In genomic region chr1:155688318-155689121, GRCh38 we compare ENCODE assay signal across 8 cellular contexts. TPM values are rescaled to one million over a fixed set of nuclear protein-coding genes. Genes with fewer than 3 reads are reported as not detected.
DNase-seq lines count a peak whose midpoint lies in the region; ATAC-seq and TF ChIP-seq lines count a peak whose summit lies in the region.

TSS of gene DAP3 (plus strand) at chr1:155689091. CDS start at chr1:155709780, 20,689 bp downstream.
TSS of gene YY1AP1 (minus strand) at chr1:155688774. CDS start at chr1:155680436, 8,338 bp downstream.

- H3K36me3 ChIP-seq in adrenal gland (replicated peaks in 1 of 2): no peaks in the 10 kb centered on the region
- H3K36me3 ChIP-seq in heart left ventricle: peaks cover 0 to 21% (median 9%) of the 10 kb centered on the region in 9 donors
- no peaks in the 10 kb centered on the region for H3K36me3 ChIP-seq in transverse colon

- DNase-seq in GM13977 (ENCODE audit: low spot score) (peak; percentile 94), NCI-H1694 treated with DMSO at 0.1 percent for 48 hours (lab: John Stamatoyannopoulos, UW) (peak; percentile 93), adrenal gland (peak; percentile 91 to 95 (median 93)), heart left ventricle (peak; percentile 95 to 96 (median 95)), posterior cingulate gyrus (peak; percentile 83 to 98 (median 91)), transverse colon (peak; percentile 94)

- H3K4me1 ChIP-seq in adrenal gland (replicated peaks in 1 of 2) (peaks cover 6 to 42% of the 10 kb centered on the region in 2 donors), heart left ventricle (peaks cover 0 to 74% (median 41%) of the 10 kb centered on the region in 12 donors), transverse colon (peaks cover 18 to 38% (median 28%) of the 10 kb centered on the region in 4 donors)

- H3K4me3 ChIP-seq in adrenal gland (peak within 1 kb of the TSS; percentile 85 to 96 (median 89)), heart left ventricle (peak within 1 kb of the TSS; percentile 70 to 99 (median 93)), transverse colon (peak within 1 kb of the TSS; percentile 79 to 91 (median 86))

- TF ChIP-seq POLR2A in adrenal gland (IDR thresholded peaks at IDR 0.05) (peak; percentile 32 to 74), heart left ventricle (IDR thresholded peaks at IDR 0.05) (peak in 1 of 2 donors; percentile 52), transverse colon (IDR thresholded peaks at IDR 0.05) (peak; percentile 89)

- ATAC-seq in HG02870 (IDR thresholded peaks at IDR 0.05; ENCODE audit: unreplicated experiment) (peak; percentile 76), heart left ventricle (peak; percentile 93 to 97 (median 96))

- WGBS in adrenal gland, 4 donors: 0 to 1% (median 0%) methylated on average over 16 to 85 of the region's 85 CpGs
- WGBS in heart left ventricle, 4 donors: 0% methylated on average over 46 to 85 of the region's 85 CpGs
- 0% methylated on average over 55 of the region's 85 CpGs; no CpG with 5 or more reads in 1 of the 2 donors for WGBS in transverse colon (ENCODE audit: low coverage in 1 of 2), 2 donors

- H3K27ac ChIP-seq in adrenal gland: peak within 1 kb of the TSS; percentile 91 to 99 (median 96)
- peak within 1 kb of the TSS; percentile 91 to 99 (median 97) for H3K27ac ChIP-seq in heart left ventricle
- peak within 1 kb of the TSS; percentile 94 to 98 (median 97) for H3K27ac ChIP-seq in transverse colon

- H3K9me3 ChIP-seq in adrenal gland (replicated peaks in 1 of 3) (no peaks in the 10 kb centered on the region), heart left ventricle (no peaks in the 10 kb centered on the region), transverse colon (no peaks in the 10 kb centered on the region)

- intact Hi-C loops in T-helper 1 cell treated with Interleukin-12 subunit alpha and Interleukin-12 subunit beta and Interleukin-4 antibody, amounts not matched to agents 30 ng/mL and 1 ng/mL, for 36 hours (cut with micrococcal nuclease): loop anchor here (1.0 to 5.0 kb wide), 8 partner anchors 28 to 494 kb away; partner anchors contain the start of genes LAMTOR2, MSTO1 and SYT11
- intact Hi-C loops in adrenal gland (cut with DNase I): no loop called here
- intact Hi-C loops in heart left ventricle (cut with DNase I): loop anchor here in 1 of 10 donors (10.0 kb wide), 1 partner anchor 46 kb away; no protein-coding TSS in a partner anchor
- intact Hi-C loops in posterior cingulate gyrus (cut with DNase I): no loop called here
- intact Hi-C loops in transverse colon (cut with DNase I; ENCODE audit: low total_unique reads): no loop called here

- in situ Hi-C loops in GM13977 (cut with MboI; ENCODE audit: low pct_unique_long_range_greater_than_20kb, low sequenced_read_pairs, unreplicated experiment) (no loop called here), transverse colon (cut with MboI; ENCODE audit: low pct_ligation_motif_present in 1 of 4, low pct_unique_long_range_greater_than_20kb in 1 of 4, low sequenced_read_pairs in 3 of 4) (no loop called here)

- TF ChIP-seq CTCF in GM13977 (IDR thresholded peaks at IDR 0.05; ENCODE audit: extremely low read depth, insufficient read depth, missing control alignments) (no peak), adrenal gland (IDR thresholded peaks at IDR 0.05) (peak in 3 of 6 experiments; percentile 32 to 40 (median 34)), heart left ventricle (IDR thresholded peaks at IDR 0.05) (peak in 5 of 12 donors; percentile 7 to 28 (median 23)), transverse colon (IDR thresholded peaks at IDR 0.05) (peak in 4 of 5 experiments; percentile 9 to 69 (median 24))

- H3K27me3 ChIP-seq in adrenal gland (no peaks in the 10 kb centered on the region), heart left ventricle (no peaks in the 10 kb centered on the region), transverse colon (no peaks in the 10 kb centered on the region)

- TF ChIP-seq EP300 in transverse colon (IDR thresholded peaks at IDR 0.05; ENCODE audit: low read depth): no peak

RNA-seq across cellular contexts. Expression of gene DAP3, which starts in this region (rescaled TPM):
- total RNA-seq in T-helper 1 cell treated with Interleukin-12 subunit alpha and Interleukin-12 subunit beta and Interleukin-4 antibody, amounts not matched to agents 30 ng/mL and 1 ng/mL, for 36 hours: 156 and 158 TPM in 2 replicates
- 100 to 1,000 TPM in 5 of 8 donors, 10 to 100 TPM in 3; 85.4 to 186 (median 117) TPM for total RNA-seq in adrenal gland
- polyA plus RNA-seq in adrenal gland: 100 to 1,000 TPM; 101 to 169 (median 114) TPM
- total RNA-seq in heart left ventricle: 100 to 1,000 TPM in 6 of 9 donors, 10 to 100 TPM in 3; 79.0 to 170 (median 108) TPM
- 100 to 1,000 TPM in 1 of 2 donors, 10 to 100 TPM in 1; 83.4 to 112 TPM for polyA plus RNA-seq in heart left ventricle
- 100 to 1,000 TPM in 2 of 4 donors, 10 to 100 TPM in 2; 81.9 to 134 (median 106) TPM for total RNA-seq in transverse colon

RNA-seq across cellular contexts. Expression of gene YY1AP1, which starts in this region (rescaled TPM):
- 81.0 and 82.8 TPM in 2 replicates for total RNA-seq in T-helper 1 cell treated with Interleukin-12 subunit alpha and Interleukin-12 subunit beta and Interleukin-4 antibody, amounts not matched to agents 30 ng/mL and 1 ng/mL, for 36 hours
- total RNA-seq in adrenal gland (10 to 100 TPM; 48.9 to 65.1 (median 57.9) TPM), heart left ventricle (100 to 1,000 TPM in 2 of 9 donors, 10 to 100 TPM in 7; 61.1 to 124 (median 66.3) TPM), transverse colon (100 to 1,000 TPM in 1 of 4 donors, 10 to 100 TPM in 3; 84.0 to 198 (median 92.1) TPM)
- polyA plus RNA-seq in adrenal gland (10 to 100 TPM; 44.0 to 70.4 (median 57.8) TPM), heart left ventricle (10 to 100 TPM; 23.9 to 56.5 TPM)

Comparison
In these comparisons a context has a peak if more than half of its experiments do, and no peak if none do; other contexts are left out.
1. Peak in every context shown above with its lines: DNase-seq, ATAC-seq, H3K4me3 ChIP-seq and H3K27ac ChIP-seq.